1 cellular context compared by ENCODE assay signal in the genomic region with DNA sequence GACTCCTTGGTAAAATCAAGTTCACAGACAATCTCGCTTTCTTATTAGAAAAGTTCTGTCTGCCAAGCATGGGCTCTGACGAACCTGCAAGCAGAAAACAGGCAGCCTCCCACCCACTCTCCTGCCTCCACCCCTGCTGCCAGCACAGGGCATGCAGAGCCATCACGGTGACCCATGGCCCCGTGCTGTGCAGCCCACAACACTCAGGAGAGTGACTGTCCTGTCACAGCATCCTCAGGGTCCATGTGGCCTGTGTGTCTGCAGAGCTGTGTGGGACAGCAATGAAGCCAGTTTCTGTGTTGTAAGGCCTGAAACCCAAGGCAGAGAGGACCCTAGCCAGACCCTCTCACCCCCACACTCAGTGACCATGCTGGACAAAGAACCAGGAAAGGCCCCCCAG.
TF ChIP-seq lines count a peak whose summit lies in the region.

No MANE protein-coding gene starts in this region.

TF ChIP-seq in HepG2, 621 proteins besides CTCF, POLR2A, EP300 and RAD21 (continued from another document):
- TF ChIP-seq, protein P1, sequence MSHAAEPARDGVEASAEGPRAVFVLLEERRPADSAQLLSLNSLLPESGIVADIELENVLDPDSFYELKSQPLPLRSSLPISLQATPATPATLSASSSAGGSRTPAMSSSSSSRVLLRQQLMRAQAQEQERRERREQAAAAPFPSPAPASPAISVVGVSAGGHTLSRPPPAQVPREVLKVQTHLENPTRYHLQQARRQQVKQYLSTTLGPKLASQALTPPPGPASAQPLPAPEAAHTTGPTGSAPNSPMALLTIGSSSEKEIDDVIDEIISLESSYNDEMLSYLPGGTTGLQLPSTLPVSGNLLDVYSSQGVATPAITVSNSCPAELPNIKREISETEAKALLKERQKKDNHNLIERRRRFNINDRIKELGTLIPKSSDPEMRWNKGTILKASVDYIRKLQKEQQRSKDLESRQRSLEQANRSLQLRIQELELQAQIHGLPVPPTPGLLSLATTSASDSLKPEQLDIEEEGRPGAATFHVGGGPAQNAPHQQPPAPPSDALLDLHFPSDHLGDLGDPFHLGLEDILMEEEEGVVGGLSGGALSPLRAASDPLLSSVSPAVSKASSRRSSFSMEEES (CRISPR knock-in tag; IDR thresholded peaks at IDR 0.05), result no peak
- TF ChIP-seq HDAC1 (CRISPR knock-in tag; IDR thresholded peaks at IDR 0.05) (no peak), TGIF2 (CRISPR knock-in tag; IDR thresholded peaks at IDR 0.05) (no peak), ATRX (CRISPR knock-in tag; IDR thresholded peaks at IDR 0.05; ENCODE audit: borderline replicate concordance) (no peak), AHR (CRISPR knock-in tag; IDR thresholded peaks at IDR 0.05) (no peak), ATF7 (IDR thresholded peaks at IDR 0.05) (no peak), ATF7 (CRISPR knock-in tag; IDR thresholded peaks at IDR 0.05) (no peak), ZNF335 (CRISPR knock-in tag; IDR thresholded peaks at IDR 0.05) (no peak), GATA4 (IDR thresholded peaks at IDR 0.05; ENCODE audit: borderline replicate concordance, low read depth) (no peak), ELF3 (CRISPR knock-in tag; IDR thresholded peaks at IDR 0.05) (no peak), MBNL3 (CRISPR knock-in tag; conservative IDR thresholded peaks at IDR 0.05) (no peak), SIX1 (CRISPR knock-in tag; IDR thresholded peaks at IDR 0.05; ENCODE audit: borderline replicate concordance) (no peak)
- TF ChIP-seq, protein P2, sequence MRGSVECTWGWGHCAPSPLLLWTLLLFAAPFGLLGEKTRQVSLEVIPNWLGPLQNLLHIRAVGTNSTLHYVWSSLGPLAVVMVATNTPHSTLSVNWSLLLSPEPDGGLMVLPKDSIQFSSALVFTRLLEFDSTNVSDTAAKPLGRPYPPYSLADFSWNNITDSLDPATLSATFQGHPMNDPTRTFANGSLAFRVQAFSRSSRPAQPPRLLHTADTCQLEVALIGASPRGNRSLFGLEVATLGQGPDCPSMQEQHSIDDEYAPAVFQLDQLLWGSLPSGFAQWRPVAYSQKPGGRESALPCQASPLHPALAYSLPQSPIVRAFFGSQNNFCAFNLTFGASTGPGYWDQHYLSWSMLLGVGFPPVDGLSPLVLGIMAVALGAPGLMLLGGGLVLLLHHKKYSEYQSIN (CRISPR knock-in tag; IDR thresholded peaks at IDR 0.05; ENCODE audit: borderline replicate concordance), result no peak
- TF ChIP-seq, protein P3, sequence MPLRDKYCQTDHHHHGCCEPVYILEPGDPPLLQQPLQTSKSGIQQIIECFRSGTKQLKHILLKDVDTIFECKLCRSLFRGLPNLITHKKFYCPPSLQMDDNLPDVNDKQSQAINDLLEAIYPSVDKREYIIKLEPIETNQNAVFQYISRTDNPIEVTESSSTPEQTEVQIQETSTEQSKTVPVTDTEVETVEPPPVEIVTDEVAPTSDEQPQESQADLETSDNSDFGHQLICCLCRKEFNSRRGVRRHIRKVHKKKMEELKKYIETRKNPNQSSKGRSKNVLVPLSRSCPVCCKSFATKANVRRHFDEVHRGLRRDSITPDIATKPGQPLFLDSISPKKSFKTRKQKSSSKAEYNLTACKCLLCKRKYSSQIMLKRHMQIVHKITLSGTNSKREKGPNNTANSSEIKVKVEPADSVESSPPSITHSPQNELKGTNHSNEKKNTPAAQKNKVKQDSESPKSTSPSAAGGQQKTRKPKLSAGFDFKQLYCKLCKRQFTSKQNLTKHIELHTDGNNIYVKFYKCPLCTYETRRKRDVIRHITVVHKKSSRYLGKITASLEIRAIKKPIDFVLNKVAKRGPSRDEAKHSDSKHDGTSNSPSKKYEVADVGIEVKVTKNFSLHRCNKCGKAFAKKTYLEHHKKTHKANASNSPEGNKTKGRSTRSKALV (CRISPR knock-in tag; IDR thresholded peaks at IDR 0.05), result no peak
